In genomic region chr1:109242387-109242786, GRCh38 we compare ENCODE assay signal across 12 cellular contexts. TPM values are rescaled to one million over a fixed set of nuclear protein-coding genes. Genes with fewer than 3 reads are reported as not detected.
DNase-seq lines count a peak whose midpoint lies in the region; ATAC-seq and TF ChIP-seq lines count a peak whose summit lies in the region.
"Had no signal": no experiment of that assay in that cellular context is flagged by ENCODE, and none has a peak within 500 bp of the region (broad histone marks: within the 10 kb centered on the region; RNA-seq: fewer than 3 reads in every experiment).

No MANE protein-coding gene starts in this region.

- H2AFZ ChIP-seq in H9 (ENCODE audit: low read length): no peak overlapping the region

- H2BK12ac ChIP-seq in H9 (ENCODE audit: insufficient read length, low read depth, low read length): no peak overlapping the region

- no peaks in the 10 kb centered on the region for H3K27me3 ChIP-seq in H9 (ENCODE audit: insufficient read depth, low read length)
- H3K27me3 ChIP-seq in transverse colon: peaks cover 9% of the 10 kb centered on the region

- no peak overlapping the region for H3K4ac ChIP-seq in H9 (ENCODE audit: low read depth, low read length)

- no peak overlapping the region for H3K27ac ChIP-seq in H9 (ENCODE audit: insufficient read length, low read depth, low read length)
- no peak overlapping the region for H3K27ac ChIP-seq in transverse colon

- H3K4me1 ChIP-seq in H9 (ENCODE audit: insufficient read depth, low read length) (peaks cover 14% of the 10 kb centered on the region; the same call in 1 of the 2 replicates), transverse colon (peaks cover 11 to 14% (median 13%) of the 10 kb centered on the region in 4 donors)

- H3K36me3 ChIP-seq in transverse colon: peaks cover 0 to 10% (median 4%) of the 10 kb centered on the region in 4 donors

- H2BK15ac ChIP-seq in H9 (ENCODE audit: low read depth, low read length): no peak overlapping the region

- ATAC-seq in central memory CD8-positive, alpha-beta T cell (replicated peaks; ENCODE audit: extremely low read depth, poor library complexity, severe bottlenecking): no peak
- ATAC-seq: stimulated activated memory B cell treated with anti-CD40 and anti-IgM and Interleukin-4, amounts not matched to agents 10 μg/mL and 1 μg/mL and 100 μg/mL, for 72 hours had no signal

- H3K36me3 Mint-ChIP-seq in H9 (ENCODE audit: insufficient read depth in 1 of 3, low read depth in 3 of 3): peaks cover 6 to 16% (median 14%) of the 10 kb centered on the region in 3 experiments; a peak in 6 of 7 replicates
- peaks cover 8% of the 10 kb centered on the region for H3K36me3 Mint-ChIP-seq in central memory CD8-positive, alpha-beta T cell (ENCODE audit: insufficient read depth)
- peaks cover 13% of the 10 kb centered on the region for H3K36me3 Mint-ChIP-seq in T-helper 2 cell treated with Interferon-gamma antibody and Interleukin-4, amounts not matched to agents 5 μg/mL and 100 μg/mL, for 36 hours (ENCODE audit: low read depth)
- H3K36me3 Mint-ChIP-seq: IgD-negative memory B cell had no signal

- no CpG with 5 or more reads among the region's 7 CpGs for WGBS in H9 (ENCODE audit: extremely low coverage, insufficient read length, low lambda C conversion rate)
- WGBS in transverse colon (ENCODE audit: low coverage in 1 of 2), 2 donors: 63% methylated on average over 7 of the region's 7 CpGs; no CpG with 5 or more reads in 1 of the 2 donors

- H3K18ac ChIP-seq in H9 (ENCODE audit: insufficient read length, low read depth, low read length): no peak overlapping the region

- intact Hi-C loops in transverse colon (cut with DNase I; ENCODE audit: low total_unique reads): no loop called here

- no peak overlapping the region for H3T11ph ChIP-seq in H9 (ENCODE audit: low read length)

- H3K9me3 ChIP-seq in H9 (ENCODE audit: control insufficient read depth, low read depth, low read length): no peaks in the 10 kb centered on the region
- H3K9me3 ChIP-seq in transverse colon: no peaks in the 10 kb centered on the region

- H3K23ac ChIP-seq in H9 (ENCODE audit: insufficient read length, low read depth, low read length): no peak overlapping the region

- no peak overlapping the region; the same call in 1 of the 2 replicates for H3K14ac ChIP-seq in H9 (ENCODE audit: insufficient read depth, low read length)

- no peak overlapping the region for H3K4me3 Mint-ChIP-seq in H9
- no peak overlapping the region for H3K4me3 Mint-ChIP-seq in central memory CD8-positive, alpha-beta T cell
- H3K4me3 Mint-ChIP-seq in T-helper 2 cell treated with Interferon-gamma antibody and Interleukin-4, amounts not matched to agents 5 μg/mL and 100 μg/mL, for 36 hours: no peak overlapping the region
- H3K4me3 Mint-ChIP-seq: memory B cell; stimulated activated memory B cell treated with anti-CD40 and anti-IgM and Interleukin-4, amounts not matched to agents 10 μg/mL and 1 μg/mL and 100 μg/mL, for 72 hours had no signal

- H3K79me1 ChIP-seq in H9 (ENCODE audit: insufficient read depth, low read depth, low read length, poor library complexity, severe bottlenecking): no peaks in the 10 kb centered on the region

- no peaks in the 10 kb centered on the region for H4K20me1 ChIP-seq in H9 (ENCODE audit: control insufficient read depth, insufficient read depth, insufficient read length)

- DNase-seq in AG08396 (ENCODE audit: low spot score) (peak; percentile 36), H9 (peak; percentile 30), medulla oblongata (ENCODE audit: extremely low spot score) (peak; percentile 46), transverse colon (no peak), NCI-H1436 treated with DMSO at 0.1 percent for 48 hours (lab: John Stamatoyannopoulos, UW) (no peak)
- DNase-seq in central memory CD8-positive, alpha-beta T cell (ENCODE audit: low spot score in 2 of 2): no peak
- DNase-seq in T-helper 2 cell treated with Interferon-gamma antibody and Interleukin-4, amounts not matched to agents 5 μg/mL and 100 μg/mL, for 36 hours (ENCODE audit: low spot score): no peak
- no peak for DNase-seq in activated effector memory CD4-positive, alpha-beta T cell treated with Interleukin-2 at 50 U/mL for 16 hours
- DNase-seq: NCI-H146 had no signal

- H2BK20ac ChIP-seq in H9 (ENCODE audit: low read depth, low read length, poor library complexity, severe bottlenecking): no peak overlapping the region

- no peak overlapping the region for H2AK5ac ChIP-seq in H9 (ENCODE audit: insufficient read length, low read length)

- H3K9me3 Mint-ChIP-seq in H9: no peaks in the 10 kb centered on the region; a peak in 1 of 5 replicates
- H3K9me3 Mint-ChIP-seq in central memory CD8-positive, alpha-beta T cell: no peaks in the 10 kb centered on the region
- no peaks in the 10 kb centered on the region for H3K9me3 Mint-ChIP-seq in T-helper 2 cell treated with Interferon-gamma antibody and Interleukin-4, amounts not matched to agents 5 μg/mL and 100 μg/mL, for 36 hours
- H3K9me3 Mint-ChIP-seq: IgD-negative memory B cell; memory B cell; stimulated activated memory B cell treated with anti-CD40 and anti-IgM and Interleukin-4, amounts not matched to agents 10 μg/mL and 1 μg/mL and 100 μg/mL, for 72 hours had no signal

- peaks cover 18% of the 10 kb centered on the region for H3K27me3 Mint-ChIP-seq in H9 (ENCODE audit: low read depth)
- no peaks in the 10 kb centered on the region for H3K27me3 Mint-ChIP-seq in central memory CD8-positive, alpha-beta T cell
- peaks cover 24% of the 10 kb centered on the region for H3K27me3 Mint-ChIP-seq in T-helper 2 cell treated with Interferon-gamma antibody and Interleukin-4, amounts not matched to agents 5 μg/mL and 100 μg/mL, for 36 hours (ENCODE audit: low read depth)

- no peak overlapping the region for H2BK120ac ChIP-seq in H9 (ENCODE audit: low read depth, low read length, poor library complexity, severe bottlenecking)

- H3K4me1 Mint-ChIP-seq in H9: peaks cover 54 to 59% of the 10 kb centered on the region in 2 experiments
- H3K4me1 Mint-ChIP-seq in central memory CD8-positive, alpha-beta T cell: peaks cover 18% of the 10 kb centered on the region
- peaks cover 3% of the 10 kb centered on the region for H3K4me1 Mint-ChIP-seq in T-helper 2 cell treated with Interferon-gamma antibody and Interleukin-4, amounts not matched to agents 5 μg/mL and 100 μg/mL, for 36 hours (ENCODE audit: low read depth)

- H4K5ac ChIP-seq in H9 (ENCODE audit: insufficient read length, low read depth, low read length): no peak overlapping the region

- no peaks in the 10 kb centered on the region for H3K23me2 ChIP-seq in H9 (ENCODE audit: insufficient read length, low read depth, low read length, poor library complexity, severe bottlenecking)

- H3K27ac Mint-ChIP-seq in H9: peak overlapping the region in 1 of 3 experiments; percentile 28; a peak in 1 of 7 replicates
- H3K27ac Mint-ChIP-seq in central memory CD8-positive, alpha-beta T cell (ENCODE audit: low read depth): peak overlapping the region; percentile 33
- H3K27ac Mint-ChIP-seq in T-helper 2 cell treated with Interferon-gamma antibody and Interleukin-4, amounts not matched to agents 5 μg/mL and 100 μg/mL, for 36 hours: no peak overlapping the region
- H3K27ac Mint-ChIP-seq: memory B cell; stimulated activated memory B cell treated with anti-CD40 and anti-IgM and Interleukin-4, amounts not matched to agents 10 μg/mL and 1 μg/mL and 100 μg/mL, for 72 hours had no signal

- no peak overlapping the region for H3K4me2 ChIP-seq in H9 (ENCODE audit: insufficient read depth, insufficient read length, low read length)

- TF ChIP-seq EP300 in transverse colon (IDR thresholded peaks at IDR 0.05; ENCODE audit: low read depth): no peak

- H3K9ac ChIP-seq in H9 (ENCODE audit: extremely low read depth, insufficient read length, low read length): no peak overlapping the region

- H2BK5ac ChIP-seq in H9 (ENCODE audit: insufficient read length, low read length): no peak overlapping the region

- TF ChIP-seq CTCF in H9 (conservative IDR thresholded peaks at IDR 0.05): no peak
- TF ChIP-seq CTCF in transverse colon (IDR thresholded peaks at IDR 0.05): no peak

- H3K79me2 ChIP-seq in H9 (ENCODE audit: insufficient read depth, low read length): no peaks in the 10 kb centered on the region

- no peak overlapping the region for H3K56ac ChIP-seq in H9 (ENCODE audit: insufficient read length, low read depth, low read length)

- no peak overlapping the region for H4K91ac ChIP-seq in H9 (ENCODE audit: insufficient read length, low read depth, low read length)

- no peak overlapping the region for H4K8ac ChIP-seq in H9 (replicated peaks; ENCODE audit: insufficient read length, low read depth, low read length)

- no peak overlapping the region for H3K4me3 ChIP-seq in transverse colon

- no peak for TF ChIP-seq POLR2A in transverse colon (IDR thresholded peaks at IDR 0.05)

- in situ Hi-C loops in transverse colon (cut with MboI; ENCODE audit: low pct_ligation_motif_present in 1 of 4, low pct_unique_long_range_greater_than_20kb in 1 of 4, low sequenced_read_pairs in 3 of 4): no loop called here

RNA-seq across cellular contexts. Expression of gene CELSR2, which starts 7.0 kb away (rescaled TPM):
- total RNA-seq in H9 (2021) (26.7 and 29.2 TPM in 2 replicates), transverse colon (1 to 10 TPM; 1.8 to 3.7 (median 3.2) TPM)

RNA-seq across cellular contexts. Expression of gene SARS1, which starts 28.7 kb away (rescaled TPM):
- 139 and 144 TPM in 2 replicates for total RNA-seq in H9 (2021)
- 100 to 1,000 TPM in 3 of 4 donors, 10 to 100 TPM in 1; 79.4 to 150 (median 125) TPM for total RNA-seq in transverse colon

RNA-seq across cellular contexts. Expression of gene PSRC1, which starts 40.6 kb away (rescaled TPM):
- 60.3 and 63.0 TPM in 2 replicates for total RNA-seq in H9 (2021)
- 10 to 100 TPM in 1 of 4 donors, 1 to 10 TPM in 3; 1.9 to 18.0 (median 4.4) TPM for total RNA-seq in transverse colon

Comparison
In these comparisons a context has a peak if more than half of its experiments do, and no peak if none do; other contexts are left out.
1. DNase-seq: peak in AG08396 (single experiment), H9 (single experiment) and medulla oblongata (single experiment); none in central memory CD8-positive, alpha-beta T cell (0 of 2), transverse colon (single experiment), NCI-H1436 treated with DMSO at 0.1 percent for 48 hours (single experiment), T-helper 2 cell treated with Interferon-gamma antibody and Interleukin-4, amounts not matched to agents 5 μg/mL and 100 μg/mL, for 36 hours (single experiment) and activated effector memory CD4-positive, alpha-beta T cell treated with Interleukin-2 at 50 U/mL for 16 hours (single experiment).